Comparison of ENCODE assay signal across 1 cellular context in the genomic region with DNA sequence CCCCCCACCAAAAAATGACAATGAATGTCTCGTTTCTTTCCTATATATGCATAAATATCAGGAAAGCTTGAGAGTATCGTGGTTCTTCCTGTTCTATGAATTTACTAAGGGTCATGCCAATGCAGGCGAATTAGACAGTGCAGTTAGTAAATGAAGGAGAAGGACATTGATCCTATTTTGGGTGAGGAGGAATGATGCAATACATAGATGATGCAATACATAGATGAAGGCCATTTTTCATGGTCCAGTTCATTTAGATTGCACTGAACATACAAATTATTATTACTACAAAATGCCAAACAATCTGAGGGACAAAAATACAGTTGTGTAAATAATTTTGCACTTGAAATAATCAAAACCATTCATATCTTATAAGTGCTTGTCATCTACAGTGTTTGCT.
TF ChIP-seq lines count a peak whose summit lies in the region.

No MANE protein-coding gene starts in this region.

TF ChIP-seq in K562, 482 proteins besides CTCF, POLR2A, EP300 and RAD21 (continued from another document):
- TF ChIP-seq, protein P1, sequence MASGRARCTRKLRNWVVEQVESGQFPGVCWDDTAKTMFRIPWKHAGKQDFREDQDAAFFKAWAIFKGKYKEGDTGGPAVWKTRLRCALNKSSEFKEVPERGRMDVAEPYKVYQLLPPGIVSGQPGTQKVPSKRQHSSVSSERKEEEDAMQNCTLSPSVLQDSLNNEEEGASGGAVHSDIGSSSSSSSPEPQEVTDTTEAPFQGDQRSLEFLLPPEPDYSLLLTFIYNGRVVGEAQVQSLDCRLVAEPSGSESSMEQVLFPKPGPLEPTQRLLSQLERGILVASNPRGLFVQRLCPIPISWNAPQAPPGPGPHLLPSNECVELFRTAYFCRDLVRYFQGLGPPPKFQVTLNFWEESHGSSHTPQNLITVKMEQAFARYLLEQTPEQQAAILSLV (tag; IDR thresholded peaks at IDR 0.05) = peak; percentile 66; the same call in 1 of the 2 replicates
- TF ChIP-seq HCFC1 (IDR thresholded peaks at IDR 0.05; ENCODE audit: low read depth, low read length) (no peak), NCOA1 (IDR thresholded peaks at IDR 0.05; ENCODE audit: low read depth) (no peak), KHSRP (IDR thresholded peaks at IDR 0.05) (no peak), POLR3A (IDR thresholded peaks at IDR 0.05; ENCODE audit: borderline replicate concordance, extremely low read depth, insufficient read depth, insufficient read length) (no peak), CEBPB (tag; IDR thresholded peaks at IDR 0.05) (peak; percentile 70)
- TF ChIP-seq, protein P2, sequence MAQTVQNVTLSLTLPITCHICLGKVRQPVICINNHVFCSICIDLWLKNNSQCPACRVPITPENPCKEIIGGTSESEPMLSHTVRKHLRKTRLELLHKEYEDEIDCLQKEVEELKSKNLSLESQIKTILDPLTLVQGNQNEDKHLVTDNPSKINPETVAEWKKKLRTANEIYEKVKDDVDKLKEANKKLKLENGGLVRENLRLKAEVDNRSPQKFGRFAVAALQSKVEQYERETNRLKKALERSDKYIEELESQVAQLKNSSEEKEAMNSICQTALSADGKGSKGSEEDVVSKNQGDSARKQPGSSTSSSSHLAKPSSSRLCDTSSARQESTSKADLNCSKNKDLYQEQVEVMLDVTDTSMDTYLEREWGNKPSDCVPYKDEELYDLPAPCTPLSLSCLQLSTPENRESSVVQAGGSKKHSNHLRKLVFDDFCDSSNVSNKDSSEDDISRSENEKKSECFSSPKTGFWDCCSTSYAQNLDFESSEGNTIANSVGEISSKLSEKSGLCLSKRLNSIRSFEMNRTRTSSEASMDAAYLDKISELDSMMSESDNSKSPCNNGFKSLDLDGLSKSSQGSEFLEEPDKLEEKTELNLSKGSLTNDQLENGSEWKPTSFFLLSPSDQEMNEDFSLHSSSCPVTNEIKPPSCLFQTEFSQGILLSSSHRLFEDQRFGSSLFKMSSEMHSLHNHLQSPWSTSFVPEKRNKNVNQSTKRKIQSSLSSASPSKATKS (CRISPR knock-in tag; IDR thresholded peaks at IDR 0.05) = no peak
TF ChIP-seq in K562: peak in this region for 5.
